In genomic region chr6:160767019-160767646, GRCh38 we compare ENCODE assay signal across 8 cellular contexts.
DNase-seq lines count a peak whose midpoint lies in the region; ATAC-seq and TF ChIP-seq lines count a peak whose summit lies in the region.

No MANE protein-coding gene starts in this region.

- H3K9me3 ChIP-seq in mucosa of descending colon: no peaks in the 10 kb centered on the region

- DNase-seq in NCI-H2107 (lab: John Stamatoyannopoulos, UW) (peak; percentile 40), epithelial cell of esophagus (ENCODE audit: low read depth) (peak; percentile 81), mucosa of descending colon (peak; percentile 52 to 64 (median 56)), cerebellar nuclear complex (lab: John Stamatoyannopoulos, UW) (no peak)
- DNase-seq in activated CD8-positive, alpha-beta memory T cell treated with anti-CD3 and anti-CD28 coated beads, Interleukin-2, amount 10 ng/mL, durations not matched to agents 7 days and 5 days: peak; percentile 60
- DNase-seq in stimulated activated CD8-positive, alpha-beta memory T cell treated with anti-CD3 and anti-CD28 coated beads, Interleukin-7, amount 100 ng/mL, for 24 hours (ENCODE audit: low read depth): peak; percentile 16

- TF ChIP-seq CTCF in epithelial cell of esophagus (IDR thresholded peaks at IDR 0.05; ENCODE audit: insufficient read depth, low read depth, low read length, missing control alignments): peak; percentile 90
- TF ChIP-seq CTCF in mucosa of descending colon (IDR thresholded peaks at IDR 0.05): peak; percentile 57

- no peaks in the 10 kb centered on the region for H3K4me1 ChIP-seq in mucosa of descending colon (ENCODE audit: low read depth)

- no peaks in the 10 kb centered on the region for H3K36me3 ChIP-seq in mucosa of descending colon (ENCODE audit: low read depth)

- H3K27me3 Mint-ChIP-seq in activated CD8-positive, alpha-beta memory T cell treated with anti-CD3 and anti-CD28 coated beads, Interleukin-2, amount 10 ng/mL, durations not matched to agents 7 days and 5 days: peaks cover 31% of the 10 kb centered on the region

- peak overlapping the region; percentile 58 for H3K4me3 ChIP-seq in epithelial cell of esophagus (ENCODE audit: low read length)
- H3K4me3 ChIP-seq in mucosa of descending colon: no peak overlapping the region

- peak; percentile 91 for ATAC-seq in GM18508 (IDR thresholded peaks at IDR 0.05; ENCODE audit: insufficient read depth, unreplicated experiment)
- peak; percentile 97 for ATAC-seq in HG02884 (IDR thresholded peaks at IDR 0.05; ENCODE audit: unreplicated experiment)
- ATAC-seq in activated CD8-positive, alpha-beta memory T cell treated with anti-CD3 and anti-CD28 coated beads, Interleukin-2, amount 10 ng/mL, durations not matched to agents 7 days and 5 days: peak; percentile 81
- ATAC-seq in mucosa of descending colon: peak; percentile 80

- H3K36me3 Mint-ChIP-seq in activated CD8-positive, alpha-beta memory T cell treated with anti-CD3 and anti-CD28 coated beads, Interleukin-2, amount 10 ng/mL, durations not matched to agents 7 days and 5 days: no peaks in the 10 kb centered on the region

- CTCF ChIA-PET in activated CD8-positive, alpha-beta memory T cell treated with anti-CD3 and anti-CD28 coated beads, Interleukin-2, amount 10 ng/mL, durations not matched to agents 7 days and 5 days (lab: Charles Lee): interaction anchor here (1.0 to 1.4 kb wide), 4 partner anchors 13 to 247 kb away, joined by 3 to 4 read pairs (median 3); no protein-coding TSS in a partner anchor

- intact Hi-C loops in mucosa of descending colon (cut with DNase I, micrococcal nuclease): no loop called here

- no peak overlapping the region for H3K27ac Mint-ChIP-seq in activated CD8-positive, alpha-beta memory T cell treated with anti-CD3 and anti-CD28 coated beads, Interleukin-2, amount 10 ng/mL, durations not matched to agents 7 days and 5 days

- H3K9me3 Mint-ChIP-seq in activated CD8-positive, alpha-beta memory T cell treated with anti-CD3 and anti-CD28 coated beads, Interleukin-2, amount 10 ng/mL, durations not matched to agents 7 days and 5 days (ENCODE audit: low read depth): no peaks in the 10 kb centered on the region

- H3K4me1 Mint-ChIP-seq in activated CD8-positive, alpha-beta memory T cell treated with anti-CD3 and anti-CD28 coated beads, Interleukin-2, amount 10 ng/mL, durations not matched to agents 7 days and 5 days: peaks cover 6% of the 10 kb centered on the region

- H3K4me3 Mint-ChIP-seq in activated CD8-positive, alpha-beta memory T cell treated with anti-CD3 and anti-CD28 coated beads, Interleukin-2, amount 10 ng/mL, durations not matched to agents 7 days and 5 days: peak overlapping the region; percentile 34

Comparison
In these comparisons a context has a peak if more than half of its experiments do, and no peak if none do; other contexts are left out.
1. DNase-seq: peak in NCI-H2107 (single experiment), activated CD8-positive, alpha-beta memory T cell treated with anti-CD3 and anti-CD28 coated beads, Interleukin-2, amount 10 ng/mL, durations not matched to agents 7 days and 5 days (single experiment), epithelial cell of esophagus (single experiment), mucosa of descending colon (3 of 3) and stimulated activated CD8-positive, alpha-beta memory T cell treated with anti-CD3 and anti-CD28 coated beads, Interleukin-7, amount 100 ng/mL, for 24 hours (single experiment); none in cerebellar nuclear complex (0 of 2).
2. Peak in every context shown above with its lines, with median percentiles within 50 percentile points of each other: ATAC-seq.